9 cellular contexts compared by ENCODE assay signal in genomic region chr20:13187899-13188298, GRCh38. TPM values are rescaled to one million over a fixed set of nuclear protein-coding genes. Genes with fewer than 3 reads are reported as not detected.
"Had no signal": no experiment of that assay in that cellular context is flagged by ENCODE, and none has a peak within 500 bp of the region (broad histone marks: within the 10 kb centered on the region; RNA-seq: fewer than 3 reads in every experiment).

No MANE protein-coding gene starts in this region.

- H3K4me2 ChIP-seq: GM23338 had no signal

- H3K4me3 ChIP-seq: GM23248, GM23338, HAP-1 had no signal

- ATAC-seq: GM23338, HCT116 had no signal

- DNase-seq: GM23248, GOT3, H7, H9, HCEC 1CT, HFFc6 had no signal

- H2AFZ ChIP-seq: GM23248, GM23338 had no signal

- H3K27ac ChIP-seq: GM23248 had no signal

- H3K36me3 ChIP-seq: HAP-1 had no signal

- H3K9ac ChIP-seq: GM23248 had no signal

- H3K9me3 ChIP-seq: HAP-1 had no signal

RNA-seq across cellular contexts. Expression of gene ISM1, which starts 33.2 kb away (rescaled TPM):
- total RNA-seq: GM23248, H7 had no signal
